ENCODE assay signal across 8 cellular contexts in the genomic region with DNA sequence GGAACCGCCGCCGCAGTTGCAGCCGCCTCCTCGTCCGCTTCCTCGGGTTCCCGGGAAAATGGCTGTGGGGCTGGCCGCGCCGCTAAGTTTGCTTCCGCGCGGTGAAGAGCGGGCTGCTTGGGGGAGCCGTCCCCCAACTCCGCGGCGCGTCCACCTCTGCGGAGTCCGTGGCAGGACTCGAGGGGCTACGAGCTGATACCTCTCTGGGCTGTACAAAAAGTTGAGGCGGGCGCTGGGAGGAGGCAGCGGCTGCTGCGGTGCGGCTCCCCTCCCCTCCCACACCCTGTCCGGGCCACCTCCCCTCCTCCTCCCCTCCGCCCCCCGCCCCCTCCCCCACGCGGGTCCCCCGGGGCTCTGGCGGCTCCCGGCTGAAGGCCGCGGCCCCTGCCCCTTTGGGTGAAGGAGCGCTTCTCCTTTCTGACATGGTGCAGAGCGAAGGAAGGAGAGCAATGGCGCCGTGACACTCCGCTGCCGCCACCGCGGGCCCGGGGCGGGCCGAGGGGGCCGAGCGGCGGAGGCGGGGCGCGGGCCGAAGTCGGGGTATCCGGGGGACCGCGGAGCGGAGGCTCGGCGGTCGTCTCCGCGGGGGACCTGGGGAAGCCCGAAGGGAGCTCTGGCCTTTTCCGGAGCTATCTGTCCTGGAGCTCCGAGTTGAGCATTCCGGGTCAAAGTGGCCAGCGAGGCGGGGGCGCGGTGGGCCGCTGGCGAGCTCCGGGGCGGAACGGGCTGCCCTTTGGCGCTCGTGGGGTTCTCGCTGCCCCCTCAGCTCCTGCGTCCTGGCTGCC. TPM values are rescaled to one million over a fixed set of nuclear protein-coding genes. Genes with fewer than 3 reads are reported as not detected.
DNase-seq lines count a peak whose midpoint lies in the region; ATAC-seq, FAIRE-seq and TF ChIP-seq lines count a peak whose summit lies in the region.

No MANE protein-coding gene starts in this region.

- H3K4me1 Mint-ChIP-seq in activated naive CD4-positive, alpha-beta T cell treated with anti-CD3 and anti-CD28 coated beads for 36 hours (ENCODE audit: low read depth): peaks cover 39% of the 10 kb centered on the region

- TF ChIP-seq CTCF in uterus (IDR thresholded peaks at IDR 0.05) (no peak), D721Med (IDR thresholded peaks at IDR 0.05; ENCODE audit: insufficient read depth, missing control alignments) (no peak)

- peak; percentile 10 for ATAC-seq in GM21529 (IDR thresholded peaks at IDR 0.05; ENCODE audit: unreplicated experiment)

- H3K27me3 Mint-ChIP-seq in activated naive CD4-positive, alpha-beta T cell treated with anti-CD3 and anti-CD28 coated beads for 36 hours (ENCODE audit: low read depth): no peaks in the 10 kb centered on the region

- CTCF ChIA-PET in activated naive CD4-positive, alpha-beta T cell treated with anti-CD3 and anti-CD28 coated beads for 36 hours (lab: Charles Lee): interaction anchor here (0.9 to 1.6 kb wide), 5 partner anchors 9 to 97 kb away, joined by 3 to 12 read pairs (median 4); partner anchors contain the start of gene TOMM20L

- H3K9me3 Mint-ChIP-seq in activated naive CD4-positive, alpha-beta T cell treated with anti-CD3 and anti-CD28 coated beads for 36 hours: no peaks in the 10 kb centered on the region

- H3K27me3 ChIP-seq in uterus: no peaks in the 10 kb centered on the region

- H3K36me3 Mint-ChIP-seq in activated naive CD4-positive, alpha-beta T cell treated with anti-CD3 and anti-CD28 coated beads for 36 hours (ENCODE audit: low read depth): peaks cover 22% of the 10 kb centered on the region

- FAIRE-seq in D721Med (lab: Jason Lieb, UNC): no peak

- peaks cover 0 to 9% of the 10 kb centered on the region in 2 donors for H3K4me1 ChIP-seq in uterus

- peak overlapping the region; percentile 98 for H3K4me3 Mint-ChIP-seq in activated naive CD4-positive, alpha-beta T cell treated with anti-CD3 and anti-CD28 coated beads for 36 hours

- peak overlapping the region; percentile 91 to 92 for H3K4me3 ChIP-seq in uterus

- H3K9me3 ChIP-seq in uterus: no peaks in the 10 kb centered on the region

- H3K36me3 ChIP-seq in uterus: no peaks in the 10 kb centered on the region

- no peak for TF ChIP-seq POLR2A in uterus (IDR thresholded peaks at IDR 0.05)

- intact Hi-C loops in activated naive CD4-positive, alpha-beta T cell treated with anti-CD3 and anti-CD28 coated beads for 36 hours (cut with micrococcal nuclease): loop anchor here (1.0 to 10.0 kb wide), 11 partner anchors 18 to 1950 kb away; partner anchors contain the start of genes KIAA0586, NAA30, PPM1A and PSMA3
- intact Hi-C loops in head of caudate nucleus (cut with DNase I): loop anchor here (2.0 to 5.0 kb wide), 2 partner anchors 54 to 128 kb away; partner anchors contain the start of genes KIAA0586, PSMA3 and TIMM9
- intact Hi-C loops in uterus (cut with DNase I; ENCODE audit: low total_unique reads): loop anchor here (10.0 kb wide), 1 partner anchor 54 kb away; the partner anchor contains the start of gene PSMA3

- DNase-seq in CD1c-positive myeloid dendritic cell (ENCODE audit: extremely low spot score) (peak; percentile 66), OCI-M1 (lab: John Stamatoyannopoulos, UW) (peak; percentile 31), head of caudate nucleus (peak in 37 of 42 donors; percentile 4 to 68 (median 35)), nucleus accumbens (lab: John Stamatoyannopoulos, UW) (peak in 35 of 56 donors; percentile 16 to 69 (median 44)), uterus (peak; percentile 29 to 30), D721Med (ENCODE audit: insufficient read length, low spot score) (no peak)
- DNase-seq in activated naive CD4-positive, alpha-beta T cell treated with anti-CD3 and anti-CD28 coated beads for 36 hours: peak; percentile 33

- H3K27ac Mint-ChIP-seq in activated naive CD4-positive, alpha-beta T cell treated with anti-CD3 and anti-CD28 coated beads for 36 hours: peak overlapping the region; percentile 85

- H3K27ac ChIP-seq in uterus: peak overlapping the region; percentile 96

RNA-seq across cellular contexts. Expression of gene ARID4A, which starts 0.7 kb away (rescaled TPM):
- total RNA-seq in activated naive CD4-positive, alpha-beta T cell treated with anti-CD3 and anti-CD28 coated beads for 36 hours: 10 to 100 TPM; 18.9 to 20.4 TPM
- total RNA-seq in uterus: 10 to 100 TPM in 2 of 4 donors, 1 to 10 TPM in 2; 8.2 to 37.5 (median 21.0) TPM

RNA-seq across cellular contexts. Expression of gene PSMA3, which starts 54.4 kb away (rescaled TPM):
- total RNA-seq in activated naive CD4-positive, alpha-beta T cell treated with anti-CD3 and anti-CD28 coated beads for 36 hours: 100 to 1,000 TPM; 399 to 424 TPM
- 100 to 1,000 TPM in 2 of 4 donors, 10 to 100 TPM in 2; 61.2 to 204 (median 114) TPM for total RNA-seq in uterus
